In genomic region chr1:89298461-89298860, GRCh38 we compare ENCODE assay signal across 24 cellular contexts.
DNase-seq lines count a peak whose midpoint lies in the region; ATAC-seq, FAIRE-seq and TF ChIP-seq lines count a peak whose summit lies in the region.
"Had no signal": no experiment of that assay in that cellular context is flagged by ENCODE, and none has a peak within 500 bp of the region (broad histone marks: within the 10 kb centered on the region; RNA-seq: fewer than 3 reads in every experiment).

No MANE protein-coding gene starts in this region.

- no peak for FAIRE-seq in GM18507 (lab: Jason Lieb, UNC)
- FAIRE-seq: D721Med, islet of Langerhans had no signal

- H3K4me1 Mint-ChIP-seq in T-helper 1 cell treated with Interleukin-12 subunit alpha and Interleukin-12 subunit beta and Interleukin-4 antibody, amounts not matched to agents 30 μg/mL and 1 μg/mL, for 36 hours (ENCODE audit: low read depth), result peaks cover 57% of the 10 kb centered on the region

- H3K27ac ChIP-seq in RWPE1, result no peak overlapping the region
- H3K27ac ChIP-seq: heart left ventricle, KMS-11, tibial artery had no signal

- H3K4me3 Mint-ChIP-seq in T-helper 1 cell treated with Interleukin-12 subunit alpha and Interleukin-12 subunit beta and Interleukin-4 antibody, amounts not matched to agents 30 μg/mL and 1 μg/mL, for 36 hours, result peak overlapping the region; percentile 49
- H3K4me3 Mint-ChIP-seq: activated CD4-positive, alpha-beta T cell treated with anti-CD3 and anti-CD28 coated beads, Interleukin-2, amount 10 ng/mL, durations not matched to agents 7 days and 5 days; memory B cell had no signal

- H3K4me3 ChIP-seq in GM12865 (ENCODE audit: low read depth, low read length), result no peak overlapping the region
- H3K4me3 ChIP-seq: heart left ventricle, skin epidermis, tibial artery had no signal

- POLR2A ChIA-PET in RWPE1 (lab: Yijun Ruan, JAX; ENCODE audit: low non-redundant PET), result no interaction called here

- peak overlapping the region; percentile 56 for H3K27ac Mint-ChIP-seq in T-helper 1 cell treated with Interleukin-12 subunit alpha and Interleukin-12 subunit beta and Interleukin-4 antibody, amounts not matched to agents 30 μg/mL and 1 μg/mL, for 36 hours
- H3K27ac Mint-ChIP-seq: activated CD4-positive, alpha-beta T cell treated with anti-CD3 and anti-CD28 coated beads, Interleukin-2, amount 10 ng/mL, durations not matched to agents 7 days and 5 days; memory B cell had no signal

- no peaks in the 10 kb centered on the region for H3K27me3 Mint-ChIP-seq in T-helper 1 cell treated with Interleukin-12 subunit alpha and Interleukin-12 subunit beta and Interleukin-4 antibody, amounts not matched to agents 30 μg/mL and 1 μg/mL, for 36 hours (ENCODE audit: low read depth)
- H3K27me3 Mint-ChIP-seq: activated CD4-positive, alpha-beta T cell treated with anti-CD3 and anti-CD28 coated beads, Interleukin-2, amount 10 ng/mL, durations not matched to agents 7 days and 5 days; memory B cell; naive thymus-derived CD4-positive, alpha-beta T cell had no signal

- peaks cover 17% of the 10 kb centered on the region for H3K9me3 Mint-ChIP-seq in T-helper 1 cell treated with Interleukin-12 subunit alpha and Interleukin-12 subunit beta and Interleukin-4 antibody, amounts not matched to agents 30 μg/mL and 1 μg/mL, for 36 hours
- H3K9me3 Mint-ChIP-seq: memory B cell had no signal

- no peak for TF ChIP-seq CTCF in GM12865 (IDR thresholded peaks at IDR 0.05; ENCODE audit: insufficient read depth, low read depth, low read length, missing control alignments)
- TF ChIP-seq CTCF in RWPE1 (conservative IDR thresholded peaks at IDR 0.05; ENCODE audit: low read depth), result no peak

- H3K36me3 Mint-ChIP-seq in T-helper 1 cell treated with Interleukin-12 subunit alpha and Interleukin-12 subunit beta and Interleukin-4 antibody, amounts not matched to agents 30 μg/mL and 1 μg/mL, for 36 hours (ENCODE audit: low read depth), result peaks cover 29% of the 10 kb centered on the region
- H3K36me3 Mint-ChIP-seq: memory B cell had no signal

- peak; percentile 38 for ATAC-seq in HG02623 (IDR thresholded peaks at IDR 0.05; ENCODE audit: unreplicated experiment)
- ATAC-seq: heart left ventricle; naive thymus-derived CD4-positive, alpha-beta T cell; Panc1 had no signal

- DNase-seq in GM12865 (ENCODE audit: low read depth), result peak; percentile 17
- peak; percentile 8 for DNase-seq in GM18507 (ENCODE audit: extremely low spot score, insufficient read length, low read depth)
- DNase-seq in RWPE1 (ENCODE audit: low spot score), result no peak
- DNase-seq in NCI-H1930 (lab: John Stamatoyannopoulos, UW), result no peak
- no peak for DNase-seq in AML-193 (lab: John Stamatoyannopoulos, UW)
- DNase-seq: activated CD4-positive, alpha-beta T cell treated with anti-CD3 and anti-CD28 coated beads, Interleukin-2, amount 10 ng/mL, durations not matched to agents 7 days and 5 days; amygdala; BE2C; central memory CD4-positive, alpha-beta T cell; effector CD4-positive, alpha-beta T cell; heart left ventricle; naive thymus-derived CD4-positive, alpha-beta T cell; NCI-H1105 treated with DMSO at 0.1 percent for 48 hours; NCI-H2171 treated with DMSO at 0.1 percent for 48 hours; NCI-H748 treated with DMSO at 0.1 percent for 48 hours; tibial artery had no signal

- CTCF ChIA-PET in RWPE1 (lab: Yijun Ruan, JAX), result no interaction called here

Comparison
In these comparisons a context has a peak if more than half of its experiments do, and no peak if none do; other contexts are left out.
1. DNase-seq: peak in GM12865 (single experiment) and GM18507 (single experiment); none in RWPE1 (single experiment), NCI-H1930 (0 of 2) and AML-193 (0 of 2).